17 cellular contexts compared by ENCODE assay signal in genomic region chr12:95143784-95144205, GRCh38.
DNase-seq lines count a peak whose midpoint lies in the region; ATAC-seq and TF ChIP-seq lines count a peak whose summit lies in the region.
"Had no signal": no experiment of that assay in that cellular context is flagged by ENCODE, and none has a peak within 500 bp of the region (broad histone marks: within the 10 kb centered on the region; RNA-seq: fewer than 3 reads in every experiment).

No MANE protein-coding gene starts in this region.

- H3K9me3 ChIP-seq in SK-N-SH: no peaks in the 10 kb centered on the region
- H3K9me3 ChIP-seq: colonic mucosa, Peyer's patch had no signal

- H3K4me2 ChIP-seq in SK-N-SH: no peak overlapping the region
- H3K4me2 ChIP-seq: smooth muscle cell had no signal

- H3K4me3 Mint-ChIP-seq in type B pancreatic cell: peak overlapping the region; percentile 41
- H3K4me3 Mint-ChIP-seq: activated naive CD8-positive, alpha-beta T cell treated with anti-CD3 and anti-CD28 coated beads, Interleukin-2, amount 50 U/mL, for 24 hours; immature natural killer cell; naive B cell had no signal

- H3K9ac ChIP-seq in SK-N-SH: no peak overlapping the region

- WGBS in SK-N-SH (ENCODE audit: low lambda C conversion rate): 71% methylated on average over 3 of the region's 3 CpGs

- peaks cover 0 to 12% of the 10 kb centered on the region in 2 experiments for H3K36me3 ChIP-seq in SK-N-SH (replicated peaks in 1 of 2; ENCODE audit: control insufficient read depth in 1 of 2, insufficient read depth in 2 of 2, low read length in 1 of 2)
- H3K36me3 ChIP-seq: colonic mucosa had no signal

- CTCF ChIA-PET in SK-N-SH (lab: Yijun Ruan, JAX): interaction anchor here (1.0 kb wide), 1 partner anchor 192 kb away, joined by 3 read pairs; no protein-coding TSS in a partner anchor

- DNase-seq in SK-N-SH (no peak), fibroblast of peridontal ligament (ENCODE audit: extremely low read depth) (peak; percentile 25), lung microvascular endothelial cell (ENCODE audit: low read depth in 2 of 2) (peak; percentile 27 to 76), type B pancreatic cell (ENCODE audit: extremely low spot score, unreplicated experiment) (no peak), HUDEP-2 (lab: John Stamatoyannopoulos, UW; ENCODE audit: unreplicated experiment in 76 of 76) (no peak), NCI-H345 (lab: John Stamatoyannopoulos, UW) (no peak)
- DNase-seq: activated naive CD8-positive, alpha-beta T cell treated with anti-CD3 and anti-CD28 coated beads, Interleukin-2, amount 50 U/mL, for 24 hours; colonic mucosa; immature natural killer cell; naive B cell; NCI-H526; Peyer's patch; substantia nigra had no signal

- ATAC-seq in SK-N-SH treated with all-trans-retinoic acid at 6 μM for 48 hours: peak; percentile 32; the same call in 1 of the 3 replicates
- no peak for ATAC-seq in GM21528 (IDR thresholded peaks at IDR 0.05; ENCODE audit: low FRiP score, unreplicated experiment)
- ATAC-seq: activated naive CD8-positive, alpha-beta T cell treated with anti-CD3 and anti-CD28 coated beads, Interleukin-2, amount 50 U/mL, for 24 hours; HCT116 had no signal

- TF ChIP-seq CTCF in SK-N-SH (IDR thresholded peaks at IDR 0.05) (no peak), type B pancreatic cell (conservative IDR thresholded peaks at IDR 0.05) (no peak)

- no peaks in the 10 kb centered on the region for H3K9me2 ChIP-seq in SK-N-SH

- no peak for TF ChIP-seq EP300 in SK-N-SH (IDR thresholded peaks at IDR 0.05; ENCODE audit: borderline replicate concordance in 1 of 2, low read depth in 1 of 2, low read length in 1 of 2)

- POLR2A ChIA-PET in SK-N-SH (lab: Yijun Ruan, JAX): no interaction called here

- no peaks in the 10 kb centered on the region for H3K27me3 Mint-ChIP-seq in type B pancreatic cell
- H3K27me3 Mint-ChIP-seq: activated naive CD8-positive, alpha-beta T cell treated with anti-CD3 and anti-CD28 coated beads, Interleukin-2, amount 50 U/mL, for 24 hours; naive B cell had no signal

- no peak overlapping the region for H2AFZ ChIP-seq in SK-N-SH (ENCODE audit: low read depth)

- peaks cover 5% of the 10 kb centered on the region for H3F3A ChIP-seq in SK-N-SH (replicated peaks; ENCODE audit: insufficient read depth)

- H3K79me2 ChIP-seq in SK-N-SH (ENCODE audit: insufficient read depth): no peaks in the 10 kb centered on the region

- H3K4me3 ChIP-seq in SK-N-SH (ENCODE audit: low read depth in 2 of 2, low read length in 1 of 2): no peak overlapping the region
- H3K4me3 ChIP-seq: colonic mucosa, Peyer's patch, smooth muscle cell had no signal

- no peak for TF ChIP-seq RAD21 in SK-N-SH (IDR thresholded peaks at IDR 0.05; ENCODE audit: low read length)

- H3K36me3 Mint-ChIP-seq in type B pancreatic cell: peaks cover 4% of the 10 kb centered on the region
- H3K36me3 Mint-ChIP-seq: immature natural killer cell, naive B cell had no signal

- H3K4me1 ChIP-seq in SK-N-SH (ENCODE audit: control insufficient read depth in 1 of 2, insufficient read depth in 2 of 2, low read depth in 1 of 2, low read length in 1 of 2): peaks cover 4 to 20% of the 10 kb centered on the region in 2 experiments; a peak in 2 of 4 replicates
- H3K4me1 ChIP-seq: colonic mucosa, Peyer's patch had no signal

- H3K27me3 ChIP-seq in SK-N-SH (ENCODE audit: insufficient read depth): no peaks in the 10 kb centered on the region
- H3K27me3 ChIP-seq: colonic mucosa, Peyer's patch had no signal

- H3K9me3 Mint-ChIP-seq in type B pancreatic cell: no peaks in the 10 kb centered on the region
- H3K9me3 Mint-ChIP-seq: activated naive CD8-positive, alpha-beta T cell treated with anti-CD3 and anti-CD28 coated beads, Interleukin-2, amount 50 U/mL, for 24 hours; immature natural killer cell; naive B cell had no signal

- H4K20me1 ChIP-seq in SK-N-SH (ENCODE audit: insufficient read depth): no peaks in the 10 kb centered on the region

- H3K27ac Mint-ChIP-seq in type B pancreatic cell: peak overlapping the region; percentile 37
- H3K27ac Mint-ChIP-seq: activated naive CD8-positive, alpha-beta T cell treated with anti-CD3 and anti-CD28 coated beads, Interleukin-2, amount 50 U/mL, for 24 hours; immature natural killer cell; naive B cell had no signal

- H3K27ac ChIP-seq in SK-N-SH (ENCODE audit: low read depth in 2 of 2, low read length in 1 of 2): no peak overlapping the region
- H3K27ac ChIP-seq: colonic mucosa, Peyer's patch had no signal

- H3K4me1 Mint-ChIP-seq in type B pancreatic cell (ENCODE audit: unreplicated experiment): peaks cover 22% of the 10 kb centered on the region
- H3K4me1 Mint-ChIP-seq: activated naive CD8-positive, alpha-beta T cell treated with anti-CD3 and anti-CD28 coated beads, Interleukin-2, amount 50 U/mL, for 24 hours; naive B cell had no signal

TF ChIP-seq in SK-N-SH treated with all-trans-retinoic acid at 6 μM for 48 hours, 23 proteins besides CTCF, POLR2A, EP300 and RAD21 (continues in another document):
- TF ChIP-seq ZNF8 (CRISPR knock-in tag; IDR thresholded peaks at IDR 0.05): no peak
- TF ChIP-seq ZNF565 (CRISPR knock-in tag; conservative IDR thresholded peaks at IDR 0.05; ENCODE audit: low read depth): no peak
- TF ChIP-seq TOX (CRISPR knock-in tag; IDR thresholded peaks at IDR 0.05; ENCODE audit: borderline replicate concordance): no peak
- no peak for TF ChIP-seq ISL1 (CRISPR knock-in tag; IDR thresholded peaks at IDR 0.05)
- TF ChIP-seq BACH2 (CRISPR knock-in tag; IDR thresholded peaks at IDR 0.05; ENCODE audit: borderline replicate concordance): no peak
- no peak for TF ChIP-seq POU6F1 (CRISPR knock-in tag; IDR thresholded peaks at IDR 0.05; ENCODE audit: borderline replicate concordance, low read depth)

TF ChIP-seq in SK-N-SH, 30 proteins besides CTCF, POLR2A, EP300 and RAD21:
- TF ChIP-seq ZBTB33 (IDR thresholded peaks at IDR 0.05; ENCODE audit: borderline replicate concordance, low read depth) (no peak), TCF12 (IDR thresholded peaks at IDR 0.05) (no peak), TEAD4 (IDR thresholded peaks at IDR 0.05; ENCODE audit: borderline replicate concordance, insufficient read depth) (no peak), MXI1 (IDR thresholded peaks at IDR 0.05; ENCODE audit: low read depth, low read length) (no peak), MAX (IDR thresholded peaks at IDR 0.05; ENCODE audit: low read depth) (no peak), RXRA (IDR thresholded peaks at IDR 0.05; ENCODE audit: borderline replicate concordance, low read depth) (no peak), GABPA (IDR thresholded peaks at IDR 0.05; ENCODE audit: low read depth) (no peak)

Comparison
In these comparisons a context has a peak if more than half of its experiments do, and no peak if none do; other contexts are left out.
1. DNase-seq: peak in fibroblast of peridontal ligament (single experiment) and lung microvascular endothelial cell (2 of 2); none in SK-N-SH (single experiment), type B pancreatic cell (single experiment), HUDEP-2 (0 of 76) and NCI-H345 (single experiment).